28 cellular contexts compared by ENCODE assay signal in the genomic region with DNA sequence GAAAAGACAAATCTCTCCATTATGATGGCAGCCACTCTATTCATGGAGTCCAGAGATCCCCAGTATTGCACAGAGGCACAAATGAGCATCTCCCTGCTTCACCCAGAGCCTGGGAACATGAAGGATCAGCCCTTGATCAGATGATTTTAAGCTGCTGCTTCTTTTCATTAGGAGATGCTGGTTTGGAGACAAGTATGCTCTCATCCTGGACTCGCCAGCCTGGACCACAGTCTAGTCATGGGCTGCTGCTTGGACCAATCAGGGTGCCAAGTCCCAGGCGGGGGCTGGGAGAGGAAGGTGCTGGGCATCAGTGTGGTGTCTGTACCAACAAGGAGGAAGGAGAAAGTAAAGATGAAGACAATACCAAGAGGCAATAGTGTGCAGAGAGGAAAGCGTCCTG.
"Had no signal": no experiment of that assay in that cellular context is flagged by ENCODE, and none has a peak within 500 bp of the region (broad histone marks: within the 10 kb centered on the region; RNA-seq: fewer than 3 reads in every experiment).

No MANE protein-coding gene starts in this region.

- H3K4me1 ChIP-seq: suprapubic skin, testis, tibial artery, transverse colon, upper lobe of left lung, upper lobe of right lung, uterus had no signal

- H3K4me3 ChIP-seq: stomach, suprapubic skin, testis, thoracic aorta, thyroid gland, tibial artery, tibial nerve, transverse colon, upper lobe of left lung, upper lobe of right lung, uterus, vagina had no signal

- H3K27me3 ChIP-seq: stomach, suprapubic skin, testis, thyroid gland, tibial nerve, transverse colon, upper lobe of left lung, upper lobe of right lung, uterus, vagina had no signal

- H3K4me3 Mint-ChIP-seq: stimulated activated effector memory CD8-positive, alpha-beta T cell treated with anti-CD3 and anti-CD28 coated beads, Interleukin-12 subunit alpha, Interleukin-12 subunit beta, amount 100 ng/mL, for 72 hours; stimulated activated memory B cell treated with anti-CD40 and anti-IgM and Interleukin-4, amounts not matched to agents 10 μg/mL and 1 μg/mL and 100 μg/mL, for 72 hours; stimulated activated naive B cell treated with anti-CD40 and anti-IgM and Interleukin-4, amounts not matched to agents 10 μg/mL and 1 μg/mL and 100 μg/mL, for 72 hours; stimulated activated naive CD8-positive, alpha-beta T cell treated with anti-CD3 and anti-CD28 coated beads, Interleukin-15, amount 100 ng/mL, for 72 hours; stimulated activated naive CD8-positive, alpha-beta T cell treated with anti-CD3 and anti-CD28 coated beads, Interleukin-15, Interleukin-2, amounts not matched to agents 100 ng/mL and 50 ng/mL, for 24 hours; type B pancreatic cell had no signal

- H3K9me3 Mint-ChIP-seq: stimulated activated effector memory CD8-positive, alpha-beta T cell treated with anti-CD3 and anti-CD28 coated beads, Interleukin-12 subunit alpha, Interleukin-12 subunit beta, amount 100 ng/mL, for 72 hours; stimulated activated memory B cell treated with anti-CD40 and anti-IgM and Interleukin-4, amounts not matched to agents 10 μg/mL and 1 μg/mL and 100 μg/mL, for 72 hours; stimulated activated naive CD8-positive, alpha-beta T cell treated with anti-CD3 and anti-CD28 coated beads, Interleukin-15, amount 100 ng/mL, for 72 hours; stimulated activated naive CD8-positive, alpha-beta T cell treated with anti-CD3 and anti-CD28 coated beads, Interleukin-15, Interleukin-2, amounts not matched to agents 100 ng/mL and 50 ng/mL, for 24 hours had no signal

- H3K36me3 ChIP-seq: stomach, suprapubic skin, thoracic aorta, thyroid gland, tibial artery, tibial nerve, transverse colon, upper lobe of left lung, upper lobe of right lung, uterus, vagina had no signal

- ATAC-seq: stimulated activated effector memory CD8-positive, alpha-beta T cell treated with anti-CD3 and anti-CD28 coated beads, Interleukin-12 subunit alpha, Interleukin-12 subunit beta, amount 100 ng/mL, for 72 hours; stimulated activated memory B cell treated with anti-CD40 and anti-IgM and Interleukin-4, amounts not matched to agents 10 μg/mL and 1 μg/mL and 100 μg/mL, for 72 hours; stimulated activated naive B cell treated with anti-CD40 and anti-IgM and Interleukin-4, amounts not matched to agents 10 μg/mL and 1 μg/mL and 100 μg/mL, for 72 hours; stimulated activated naive CD8-positive, alpha-beta T cell treated with anti-CD3 and anti-CD28 coated beads, Interleukin-15, amount 100 ng/mL, for 72 hours; upper lobe of right lung had no signal

- H3K27ac Mint-ChIP-seq: stimulated activated effector memory CD8-positive, alpha-beta T cell treated with anti-CD3 and anti-CD28 coated beads, Interleukin-12 subunit alpha, Interleukin-12 subunit beta, amount 100 ng/mL, for 72 hours; stimulated activated memory B cell treated with anti-CD40 and anti-IgM and Interleukin-4, amounts not matched to agents 10 μg/mL and 1 μg/mL and 100 μg/mL, for 72 hours; stimulated activated naive B cell treated with anti-CD40 and anti-IgM and Interleukin-4, amounts not matched to agents 10 μg/mL and 1 μg/mL and 100 μg/mL, for 72 hours; stimulated activated naive CD8-positive, alpha-beta T cell treated with anti-CD3 and anti-CD28 coated beads, Interleukin-15, amount 100 ng/mL, for 72 hours; stimulated activated naive CD8-positive, alpha-beta T cell treated with anti-CD3 and anti-CD28 coated beads, Interleukin-15, Interleukin-2, amounts not matched to agents 100 ng/mL and 50 ng/mL, for 24 hours; type B pancreatic cell had no signal

- H3K4me1 Mint-ChIP-seq: stimulated activated effector memory CD8-positive, alpha-beta T cell treated with anti-CD3 and anti-CD28 coated beads, Interleukin-12 subunit alpha, Interleukin-12 subunit beta, amount 100 ng/mL, for 72 hours; stimulated activated memory B cell treated with anti-CD40 and anti-IgM and Interleukin-4, amounts not matched to agents 10 μg/mL and 1 μg/mL and 100 μg/mL, for 72 hours; stimulated activated naive B cell treated with anti-CD40 and anti-IgM and Interleukin-4, amounts not matched to agents 10 μg/mL and 1 μg/mL and 100 μg/mL, for 72 hours; stimulated activated naive CD8-positive, alpha-beta T cell treated with anti-CD3 and anti-CD28 coated beads, Interleukin-15, amount 100 ng/mL, for 72 hours had no signal

- DNase-seq: stimulated activated CD4-positive, alpha-beta T cell treated with anti-CD3 and anti-CD28 coated beads, Interleukin-2, amount 100 ng/mL, for 48 hours; stimulated activated CD4-positive, alpha-beta T cell treated with anti-CD3 and anti-CD28 coated beads, Interleukin-4, amount 100 ng/mL, for 1 hour; stimulated activated CD4-positive, alpha-beta T cell treated with anti-CD3 and anti-CD28 coated beads, Interleukin-4, amount 100 ng/mL, for 24 hours; stimulated activated CD4-positive, alpha-beta T cell treated with anti-CD3 and anti-CD28 coated beads, Interleukin-4, amount 100 ng/mL, for 4 hours; stimulated activated CD8-positive, alpha-beta memory T cell treated with anti-CD3 and anti-CD28 coated beads, Interleukin-4, amount 100 ng/mL, for 48 hours; stimulated activated naive B cell treated with anti-CD40 and anti-IgM and Interleukin-4, amounts not matched to agents 10 μg/mL and 1 μg/mL and 100 μg/mL, for 72 hours; stimulated activated naive CD4-positive, alpha-beta T cell; stimulated activated naive CD4-positive, alpha-beta T cell treated with Interleukin-2 at 50 U/mL for 16 hours; stimulated activated naive CD8-positive, alpha-beta T cell treated with anti-CD3 and anti-CD28 coated beads, Interleukin-15, amount 100 ng/mL, for 72 hours; stimulated activated naive CD8-positive, alpha-beta T cell treated with anti-CD3 and anti-CD28 coated beads, Interleukin-15, Interleukin-2, amounts not matched to agents 100 U/mL and 50 U/mL, for 24 hours; stomach; substantia nigra; testis; thyroid gland; tibial artery; transverse colon; trophoblast cell; upper lobe of left lung; upper lobe of right lung; uterus had no signal

- H3K27ac ChIP-seq: stomach, suprapubic skin, testis, thoracic aorta, thyroid gland, tibial artery, tibial nerve, transverse colon, upper lobe of left lung, upper lobe of right lung, uterus, vagina had no signal

- H3K9me3 ChIP-seq: stomach, suprapubic skin, testis, thoracic aorta, thyroid gland, tibial artery, tibial nerve, transverse colon, upper lobe of left lung, upper lobe of right lung, uterus, vagina had no signal

- H3K36me3 Mint-ChIP-seq: stimulated activated effector memory CD8-positive, alpha-beta T cell treated with anti-CD3 and anti-CD28 coated beads, Interleukin-12 subunit alpha, Interleukin-12 subunit beta, amount 100 ng/mL, for 72 hours; stimulated activated memory B cell treated with anti-CD40 and anti-IgM and Interleukin-4, amounts not matched to agents 10 μg/mL and 1 μg/mL and 100 μg/mL, for 72 hours; stimulated activated naive B cell treated with anti-CD40 and anti-IgM and Interleukin-4, amounts not matched to agents 10 μg/mL and 1 μg/mL and 100 μg/mL, for 72 hours; type B pancreatic cell had no signal
